Comparison of ENCODE assay signal across 30 cellular contexts in genomic region chr20:18956878-18957277, GRCh38.
"Had no signal": no experiment of that assay in that cellular context is flagged by ENCODE, and none has a peak within 500 bp of the region (broad histone marks: within the 10 kb centered on the region; RNA-seq: fewer than 3 reads in every experiment).

No MANE protein-coding gene starts in this region.

- H3K36me3 Mint-ChIP-seq: natural killer cell treated with Interleukin-12 subunit alpha and Interleukin-12 subunit beta and Interleukin-15 and Interleukin-18, amount 100 ng/mL, for 72 hours; stimulated activated effector memory CD8-positive, alpha-beta T cell treated with anti-CD3 and anti-CD28 coated beads, Interleukin-12 subunit alpha, Interleukin-12 subunit beta, amount 100 ng/mL, for 72 hours had no signal

- H3K4me1 ChIP-seq: psoas muscle, right lobe of liver, sigmoid colon, suprapubic skin, testis, tibial nerve, upper lobe of left lung, vagina had no signal

- H3K36me3 ChIP-seq: ovary, right lobe of liver, sigmoid colon, suprapubic skin, tibial nerve, upper lobe of left lung, vagina had no signal

- H3K79me2 ChIP-seq: parathyroid adenoma had no signal

- H3K27ac Mint-ChIP-seq: naive thymus-derived CD8-positive, alpha-beta T cell; natural killer cell treated with Interleukin-12 subunit alpha and Interleukin-12 subunit beta and Interleukin-15 and Interleukin-18, amount 100 ng/mL, for 72 hours; nephron progenitor cell; progenitor cell of endocrine pancreas; stimulated activated effector memory CD8-positive, alpha-beta T cell treated with anti-CD3 and anti-CD28 coated beads, Interleukin-12 subunit alpha, Interleukin-12 subunit beta, amount 100 ng/mL, for 72 hours; stimulated activated naive CD8-positive, alpha-beta T cell treated with anti-CD3 and anti-CD28 coated beads, Interleukin-15, amount 100 ng/mL, for 72 hours had no signal

- H3K9ac ChIP-seq: parathyroid adenoma had no signal

- H3K27me3 ChIP-seq: ovary, right lobe of liver, sigmoid colon, suprapubic skin, testis, tibial nerve, upper lobe of left lung, vagina had no signal

- H3K4me3 Mint-ChIP-seq: naive thymus-derived CD8-positive, alpha-beta T cell; natural killer cell treated with Interleukin-12 subunit alpha and Interleukin-12 subunit beta and Interleukin-15 and Interleukin-18, amount 100 ng/mL, for 72 hours; nephron progenitor cell; neural crest cell; stimulated activated effector memory CD8-positive, alpha-beta T cell treated with anti-CD3 and anti-CD28 coated beads, Interleukin-12 subunit alpha, Interleukin-12 subunit beta, amount 100 ng/mL, for 72 hours; stimulated activated naive CD8-positive, alpha-beta T cell treated with anti-CD3 and anti-CD28 coated beads, Interleukin-15, amount 100 ng/mL, for 72 hours had no signal

- H3K9me3 ChIP-seq: right lobe of liver, suprapubic skin, testis, upper lobe of left lung, vagina had no signal

- ATAC-seq: naive thymus-derived CD8-positive, alpha-beta T cell; natural killer cell treated with Interleukin-12 subunit alpha and Interleukin-12 subunit beta and Interleukin-15 and Interleukin-18, amount 100 ng/mL, for 72 hours; psoas muscle; right cardiac atrium; right lobe of liver; stimulated activated effector memory CD8-positive, alpha-beta T cell treated with anti-CD3 and anti-CD28 coated beads, Interleukin-12 subunit alpha, Interleukin-12 subunit beta, amount 100 ng/mL, for 72 hours; stimulated activated naive CD8-positive, alpha-beta T cell treated with anti-CD3 and anti-CD28 coated beads, Interleukin-15, amount 100 ng/mL, for 72 hours; stimulated activated naive CD8-positive, alpha-beta T cell treated with anti-CD3 and anti-CD28 coated beads, Interleukin-15, Interleukin-2, amounts not matched to agents 100 U/mL and 50 U/mL, for 24 hours had no signal

- FAIRE-seq: small intestine, urothelium cell line had no signal

- H2AFZ ChIP-seq: parathyroid adenoma had no signal

- DNase-seq: naive thymus-derived CD8-positive, alpha-beta T cell; nephron progenitor cell; occipital lobe; ovary; posterior cingulate gyrus; psoas muscle; right cardiac atrium; right lobe of liver; sigmoid colon; small intestine; stimulated activated CD4-positive, alpha-beta T cell treated with anti-CD3 and anti-CD28 coated beads, Interleukin-15, amount 100 ng/mL, for 24 hours; stimulated activated CD4-positive, alpha-beta T cell treated with anti-CD3 and anti-CD28 coated beads, Interleukin-2, amount 100 ng/mL, for 24 hours; stimulated activated CD4-positive, alpha-beta T cell treated with anti-CD3 and anti-CD28 coated beads, Interleukin-2, amount 100 ng/mL, for 48 hours; stimulated activated CD4-positive, alpha-beta T cell treated with anti-CD3 and anti-CD28 coated beads, Interleukin-4, amount 100 ng/mL, for 24 hours; stimulated activated naive CD4-positive, alpha-beta T cell; stimulated activated naive CD8-positive, alpha-beta T cell treated with anti-CD3 and anti-CD28 coated beads, Interleukin-15, amount 100 ng/mL, for 72 hours; stimulated activated naive CD8-positive, alpha-beta T cell treated with anti-CD3 and anti-CD28 coated beads, Interleukin-15, Interleukin-2, amounts not matched to agents 100 U/mL and 50 U/mL, for 24 hours; substantia nigra; testis; trophoblast cell; upper lobe of left lung had no signal

- H3K4me1 Mint-ChIP-seq: naive thymus-derived CD8-positive, alpha-beta T cell; stimulated activated effector memory CD8-positive, alpha-beta T cell treated with anti-CD3 and anti-CD28 coated beads, Interleukin-12 subunit alpha, Interleukin-12 subunit beta, amount 100 ng/mL, for 72 hours; stimulated activated naive CD8-positive, alpha-beta T cell treated with anti-CD3 and anti-CD28 coated beads, Interleukin-15, amount 100 ng/mL, for 72 hours had no signal

- H3K4me3 ChIP-seq: ovary, psoas muscle, right lobe of liver, sigmoid colon, suprapubic skin, testis, tibial nerve, upper lobe of left lung, vagina had no signal

- H3K9me3 Mint-ChIP-seq: natural killer cell treated with Interleukin-12 subunit alpha and Interleukin-12 subunit beta and Interleukin-15 and Interleukin-18, amount 100 ng/mL, for 72 hours had no signal

- H3K27ac ChIP-seq: ovary, parathyroid adenoma, psoas muscle, right lobe of liver, sigmoid colon, suprapubic skin, testis, tibial nerve, upper lobe of left lung, vagina had no signal
